ENCODE assay signal across 14 cellular contexts in genomic region chr7:102444961-102445673, GRCh38. TPM values are rescaled to one million over a fixed set of nuclear protein-coding genes. Genes with fewer than 3 reads are reported as not detected.
DNase-seq lines count a peak whose midpoint lies in the region; ATAC-seq and TF ChIP-seq lines count a peak whose summit lies in the region.
"Had no signal": no experiment of that assay in that cellular context is flagged by ENCODE, and none has a peak within 500 bp of the region (broad histone marks: within the 10 kb centered on the region; RNA-seq: fewer than 3 reads in every experiment).

No MANE protein-coding gene starts in this region.

- peak overlapping the region; percentile 15 for H3K27ac Mint-ChIP-seq in endodermal cell

- no peak overlapping the region for H3K4me3 Mint-ChIP-seq in endodermal cell

- H3K9me3 ChIP-seq in endodermal cell (ENCODE audit: control insufficient read depth, low read length) (no peaks in the 10 kb centered on the region), left ventricle myocardium inferior (replicated peaks) (no peaks in the 10 kb centered on the region)
- H3K9me3 ChIP-seq: esophagus squamous epithelium, left lung had no signal

- no peaks in the 10 kb centered on the region for H3K9me3 Mint-ChIP-seq in endodermal cell

- WGBS in endodermal cell (ENCODE audit: insufficient coverage in 1 of 2, insufficient read length in 1 of 2), 2 experiments, result 93 to 95% methylated on average over 17 of the region's 17 CpGs

- no peak overlapping the region for H3K9ac ChIP-seq in endodermal cell (ENCODE audit: extremely low read depth, low read length, poor library complexity, severe bottlenecking)

- H3K4me1 ChIP-seq in endodermal cell (ENCODE audit: control insufficient read depth, insufficient read depth, low read length) (no peaks in the 10 kb centered on the region), left ventricle myocardium inferior (peaks cover 8% of the 10 kb centered on the region)

- H3K36me3 Mint-ChIP-seq in endodermal cell (ENCODE audit: low read depth), result peaks cover 26% of the 10 kb centered on the region

- no peaks in the 10 kb centered on the region for H3K27me3 Mint-ChIP-seq in endodermal cell (ENCODE audit: insufficient read depth)

- H3K36me3 ChIP-seq in endodermal cell (ENCODE audit: control insufficient read depth, insufficient read depth, low read length) (peaks cover 4% of the 10 kb centered on the region), left ventricle myocardium inferior (peaks cover 24% of the 10 kb centered on the region)

- ATAC-seq in GM18499 (IDR thresholded peaks at IDR 0.05; ENCODE audit: insufficient read depth, unreplicated experiment), result peak; percentile 42
- peak; percentile 34 for ATAC-seq in GM19455 (IDR thresholded peaks at IDR 0.05; ENCODE audit: unreplicated experiment)
- ATAC-seq in HG03095 (IDR thresholded peaks at IDR 0.05; ENCODE audit: unreplicated experiment), result peak; percentile 48
- ATAC-seq: left lung had no signal

- no peaks in the 10 kb centered on the region for H3K27me3 ChIP-seq in endodermal cell (ENCODE audit: control insufficient read depth, insufficient read depth, low read length, poor library complexity, severe bottlenecking)
- H3K27me3 ChIP-seq in left ventricle myocardium inferior (ENCODE audit: low read depth), result no peaks in the 10 kb centered on the region
- H3K27me3 ChIP-seq: esophagus squamous epithelium, left lung had no signal

- TF ChIP-seq CTCF in endodermal cell (conservative IDR thresholded peaks at IDR 0.05) (no peak), left ventricle myocardium inferior (IDR thresholded peaks at IDR 0.05; ENCODE audit: borderline replicate concordance) (no peak)

- DNase-seq in endodermal cell (no peak), head of caudate nucleus (no peak), left ventricle myocardium inferior (no peak), NCI-H446 treated with DMSO at 0.1 percent for 48 hours (lab: John Stamatoyannopoulos, UW) (no peak)
- no peak for DNase-seq in activated CD4-positive, alpha-beta T cell treated with anti-CD3 and anti-CD28 coated beads for 48 hours
- DNase-seq: amygdala, DND-41, esophagus squamous epithelium, left lung, NCI-H2227 treated with DMSO at 0.1 percent for 48 hours, T1000 had no signal

- peaks cover 5% of the 10 kb centered on the region for H3K4me1 Mint-ChIP-seq in endodermal cell

- H3K27ac ChIP-seq in endodermal cell (ENCODE audit: low read depth, low read length), result no peak overlapping the region
- H3K27ac ChIP-seq in left ventricle myocardium inferior (replicated peaks), result no peak overlapping the region
- H3K27ac ChIP-seq: esophagus squamous epithelium had no signal

- H3K4me3 ChIP-seq in endodermal cell (ENCODE audit: low read length), result no peak overlapping the region
- H3K4me3 ChIP-seq in left ventricle myocardium inferior, result no peak overlapping the region
- H3K4me3 ChIP-seq: esophagus squamous epithelium, left lung had no signal

- intact Hi-C loops in head of caudate nucleus (cut with DNase I), result no loop called here
- intact Hi-C loops in left ventricle myocardium inferior (cut with micrococcal nuclease), result no loop called here

RNA-seq across cellular contexts. Expression of gene ORAI2, which starts 11.7 kb away (rescaled TPM):
- 10 to 100 TPM; 24.3 to 26.1 TPM for total RNA-seq in endodermal cell
- polyA plus RNA-seq in endodermal cell (2013, experiment 1 of 2), result 27.6 TPM
- polyA plus RNA-seq in endodermal cell (2013, experiment 2 of 2), result 28.1 TPM
- total RNA-seq in left ventricle myocardium inferior, result 2.6 TPM

RNA-seq across cellular contexts. Expression of gene ALKBH4, which starts 19.5 kb away (rescaled TPM):
- total RNA-seq in endodermal cell, result 10 to 100 TPM; 16.2 to 17.2 TPM
- 10.3 TPM for polyA plus RNA-seq in endodermal cell (2013, experiment 1 of 2)
- 10.9 TPM for polyA plus RNA-seq in endodermal cell (2013, experiment 2 of 2)
- 6.0 TPM for total RNA-seq in left ventricle myocardium inferior

RNA-seq across cellular contexts. Expression of gene LRWD1, which starts 19.7 kb away (rescaled TPM):
- 10 to 100 TPM; 30.9 to 43.5 TPM for total RNA-seq in endodermal cell
- polyA plus RNA-seq in endodermal cell (2013, experiment 1 of 2), result 21.3 TPM
- polyA plus RNA-seq in endodermal cell (2013, experiment 2 of 2), result 22.8 TPM
- 11.2 TPM for total RNA-seq in left ventricle myocardium inferior

RNA-seq across cellular contexts. Expression of gene POLR2J, which starts 33.6 kb away (rescaled TPM):
- 10 to 100 TPM; 48.6 to 59.0 TPM for total RNA-seq in endodermal cell
- polyA plus RNA-seq in endodermal cell (2013, experiment 1 of 2), result 81.5 TPM
- 71.7 TPM for polyA plus RNA-seq in endodermal cell (2013, experiment 2 of 2)
- total RNA-seq in left ventricle myocardium inferior, result 55.8 TPM

RNA-seq across cellular contexts. Expression of gene PRKRIP1, which starts 49.0 kb away (rescaled TPM):
- total RNA-seq in endodermal cell (10 to 100 TPM; 30.3 to 35.0 TPM), left ventricle myocardium inferior (11.1 TPM)
- polyA plus RNA-seq in endodermal cell (2013, experiment 1 of 2), result 34.9 TPM
- polyA plus RNA-seq in endodermal cell (2013, experiment 2 of 2), result 29.8 TPM
